1 cellular context compared by ENCODE assay signal in the genomic region with DNA sequence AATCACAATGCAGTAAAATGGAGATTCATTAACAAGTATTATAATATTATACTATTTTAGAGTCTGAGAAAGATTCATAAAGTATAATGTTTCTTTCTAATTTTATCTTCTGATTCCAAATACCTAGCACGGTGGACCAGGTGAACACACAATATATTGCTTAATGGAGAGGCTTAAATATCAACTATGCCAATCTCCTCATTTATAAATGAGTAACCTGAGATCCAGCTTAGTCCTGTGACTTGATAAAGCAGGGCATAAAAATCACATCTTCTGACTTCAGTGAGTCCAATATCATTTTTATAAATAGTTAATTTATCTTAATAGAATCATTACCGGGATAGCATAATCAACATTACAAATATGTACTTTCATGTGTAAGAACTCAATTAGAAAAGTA.
TF ChIP-seq lines count a peak whose summit lies in the region.

No MANE protein-coding gene starts in this region.

TF ChIP-seq in liver, 16 proteins besides CTCF, POLR2A, EP300 and RAD21 (continued from another document):
- TF ChIP-seq, protein P1, sequence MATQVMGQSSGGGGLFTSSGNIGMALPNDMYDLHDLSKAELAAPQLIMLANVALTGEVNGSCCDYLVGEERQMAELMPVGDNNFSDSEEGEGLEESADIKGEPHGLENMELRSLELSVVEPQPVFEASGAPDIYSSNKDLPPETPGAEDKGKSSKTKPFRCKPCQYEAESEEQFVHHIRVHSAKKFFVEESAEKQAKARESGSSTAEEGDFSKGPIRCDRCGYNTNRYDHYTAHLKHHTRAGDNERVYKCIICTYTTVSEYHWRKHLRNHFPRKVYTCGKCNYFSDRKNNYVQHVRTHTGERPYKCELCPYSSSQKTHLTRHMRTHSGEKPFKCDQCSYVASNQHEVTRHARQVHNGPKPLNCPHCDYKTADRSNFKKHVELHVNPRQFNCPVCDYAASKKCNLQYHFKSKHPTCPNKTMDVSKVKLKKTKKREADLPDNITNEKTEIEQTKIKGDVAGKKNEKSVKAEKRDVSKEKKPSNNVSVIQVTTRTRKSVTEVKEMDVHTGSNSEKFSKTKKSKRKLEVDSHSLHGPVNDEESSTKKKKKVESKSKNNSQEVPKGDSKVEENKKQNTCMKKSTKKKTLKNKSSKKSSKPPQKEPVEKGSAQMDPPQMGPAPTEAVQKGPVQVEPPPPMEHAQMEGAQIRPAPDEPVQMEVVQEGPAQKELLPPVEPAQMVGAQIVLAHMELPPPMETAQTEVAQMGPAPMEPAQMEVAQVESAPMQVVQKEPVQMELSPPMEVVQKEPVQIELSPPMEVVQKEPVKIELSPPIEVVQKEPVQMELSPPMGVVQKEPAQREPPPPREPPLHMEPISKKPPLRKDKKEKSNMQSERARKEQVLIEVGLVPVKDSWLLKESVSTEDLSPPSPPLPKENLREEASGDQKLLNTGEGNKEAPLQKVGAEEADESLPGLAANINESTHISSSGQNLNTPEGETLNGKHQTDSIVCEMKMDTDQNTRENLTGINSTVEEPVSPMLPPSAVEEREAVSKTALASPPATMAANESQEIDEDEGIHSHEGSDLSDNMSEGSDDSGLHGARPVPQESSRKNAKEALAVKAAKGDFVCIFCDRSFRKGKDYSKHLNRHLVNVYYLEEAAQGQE (IDR thresholded peaks at IDR 0.05): peak; percentile 23
- TF ChIP-seq HNF4A (conservative IDR thresholded peaks at IDR 0.05) (peak; percentile 52 to 57), SP1 (IDR thresholded peaks at IDR 0.05) (no peak), FOXA2 (IDR thresholded peaks at IDR 0.05) (no peak), JUND (IDR thresholded peaks at IDR 0.05) (no peak), YY1 (IDR thresholded peaks at IDR 0.05) (peak; percentile 21), NR2F2 (IDR thresholded peaks at IDR 0.05) (no peak), GABPA (IDR thresholded peaks at IDR 0.05 in 1 of 2, conservative IDR thresholded peaks at IDR 0.05 in 1 of 2) (no peak), EGR1 (IDR thresholded peaks at IDR 0.05; ENCODE audit: low read depth in 2 of 2) (no peak)
- TF ChIP-seq, protein P2, sequence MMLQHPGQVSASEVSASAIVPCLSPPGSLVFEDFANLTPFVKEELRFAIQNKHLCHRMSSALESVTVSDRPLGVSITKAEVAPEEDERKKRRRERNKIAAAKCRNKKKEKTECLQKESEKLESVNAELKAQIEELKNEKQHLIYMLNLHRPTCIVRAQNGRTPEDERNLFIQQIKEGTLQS (IDR thresholded peaks at IDR 0.05): no peak
- TF ChIP-seq, protein P3, sequence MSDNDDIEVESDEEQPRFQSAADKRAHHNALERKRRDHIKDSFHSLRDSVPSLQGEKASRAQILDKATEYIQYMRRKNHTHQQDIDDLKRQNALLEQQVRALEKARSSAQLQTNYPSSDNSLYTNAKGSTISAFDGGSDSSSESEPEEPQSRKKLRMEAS (IDR thresholded peaks at IDR 0.05): no peak
- TF ChIP-seq, protein P4, sequence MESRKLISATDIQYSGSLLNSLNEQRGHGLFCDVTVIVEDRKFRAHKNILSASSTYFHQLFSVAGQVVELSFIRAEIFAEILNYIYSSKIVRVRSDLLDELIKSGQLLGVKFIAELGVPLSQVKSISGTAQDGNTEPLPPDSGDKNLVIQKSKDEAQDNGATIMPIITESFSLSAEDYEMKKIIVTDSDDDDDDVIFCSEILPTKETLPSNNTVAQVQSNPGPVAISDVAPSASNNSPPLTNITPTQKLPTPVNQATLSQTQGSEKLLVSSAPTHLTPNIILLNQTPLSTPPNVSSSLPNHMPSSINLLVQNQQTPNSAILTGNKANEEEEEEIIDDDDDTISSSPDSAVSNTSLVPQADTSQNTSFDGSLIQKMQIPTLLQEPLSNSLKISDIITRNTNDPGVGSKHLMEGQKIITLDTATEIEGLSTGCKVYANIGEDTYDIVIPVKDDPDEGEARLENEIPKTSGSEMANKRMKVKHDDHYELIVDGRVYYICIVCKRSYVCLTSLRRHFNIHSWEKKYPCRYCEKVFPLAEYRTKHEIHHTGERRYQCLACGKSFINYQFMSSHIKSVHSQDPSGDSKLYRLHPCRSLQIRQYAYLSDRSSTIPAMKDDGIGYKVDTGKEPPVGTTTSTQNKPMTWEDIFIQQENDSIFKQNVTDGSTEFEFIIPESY (IDR thresholded peaks at IDR 0.05): no peak
